ENCODE assay signal across 17 cellular contexts in the genomic region with DNA sequence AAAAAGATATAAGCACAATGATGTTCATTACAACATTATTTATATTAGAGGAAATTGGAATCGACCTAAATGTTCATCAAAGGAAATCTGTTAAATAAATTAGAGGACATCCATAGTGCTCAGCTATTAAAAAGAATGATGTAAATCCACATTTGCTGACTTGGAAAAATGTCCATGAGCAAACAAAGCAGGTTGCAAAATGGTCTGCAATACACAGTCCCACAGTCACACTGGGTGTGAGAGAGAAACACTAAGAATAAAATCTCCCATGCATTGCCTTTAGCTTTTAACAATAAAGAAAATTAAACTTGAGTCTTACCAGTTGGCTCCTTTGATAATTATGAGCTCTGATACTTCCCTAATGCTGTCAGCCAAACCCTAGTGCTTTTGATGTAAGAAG.
DNase-seq lines count a peak whose midpoint lies in the region; FAIRE-seq and TF ChIP-seq lines count a peak whose summit lies in the region.
"Had no signal": no experiment of that assay in that cellular context is flagged by ENCODE, and none has a peak within 500 bp of the region (broad histone marks: within the 10 kb centered on the region; RNA-seq: fewer than 3 reads in every experiment).

No MANE protein-coding gene starts in this region.

- H3K36me3 ChIP-seq in small intestine (ENCODE audit: control insufficient read depth in 2 of 2, insufficient read depth in 2 of 2, low read length in 2 of 2) = no peaks in the 10 kb centered on the region

- 56 to 63% (median 57%) methylated on average over 1 of the region's 1 CpG for WGBS in small intestine, 3 donors

- no peak overlapping the region for H3K27ac Mint-ChIP-seq in activated naive CD8-positive, alpha-beta T cell treated with anti-CD3 and anti-CD28 coated beads for 36 hours
- H3K27ac Mint-ChIP-seq: CD4-positive, alpha-beta memory T cell had no signal

- peak overlapping the region; percentile 54; the same call in 1 of the 2 replicates for H3K27ac ChIP-seq in VCaP
- no peak overlapping the region for H3K27ac ChIP-seq in small intestine (ENCODE audit: low read depth in 1 of 2, low read length in 1 of 2)
- H3K27ac ChIP-seq: GM23248 had no signal

- no peaks in the 10 kb centered on the region for H3K36me3 Mint-ChIP-seq in activated naive CD8-positive, alpha-beta T cell treated with anti-CD3 and anti-CD28 coated beads for 36 hours
- H3K36me3 Mint-ChIP-seq: CD4-positive, alpha-beta memory T cell had no signal

- H3K4me3 Mint-ChIP-seq in activated naive CD8-positive, alpha-beta T cell treated with anti-CD3 and anti-CD28 coated beads for 36 hours = no peak overlapping the region
- H3K4me3 Mint-ChIP-seq: CD4-positive, alpha-beta memory T cell had no signal

- no peaks in the 10 kb centered on the region for H3K27me3 ChIP-seq in small intestine (ENCODE audit: control insufficient read depth in 2 of 2, insufficient read depth in 2 of 2, low read length in 2 of 2)

- H3K27me3 Mint-ChIP-seq in activated naive CD8-positive, alpha-beta T cell treated with anti-CD3 and anti-CD28 coated beads for 36 hours = peaks cover 5% of the 10 kb centered on the region
- H3K27me3 Mint-ChIP-seq: CD4-positive, alpha-beta memory T cell had no signal

- H3K4me1 ChIP-seq in small intestine (ENCODE audit: control insufficient read depth in 2 of 2, insufficient read depth in 1 of 2, low read depth in 1 of 2, low read length in 1 of 2) = no peaks in the 10 kb centered on the region

- H3K9me3 ChIP-seq in small intestine (ENCODE audit: control insufficient read depth, low read depth) = no peaks in the 10 kb centered on the region

- no peaks in the 10 kb centered on the region for H3K4me1 Mint-ChIP-seq in activated naive CD8-positive, alpha-beta T cell treated with anti-CD3 and anti-CD28 coated beads for 36 hours
- H3K4me1 Mint-ChIP-seq: CD4-positive, alpha-beta memory T cell had no signal

- peak; percentile 30 for FAIRE-seq in small intestine (lab: Jason Lieb, UNC)
- FAIRE-seq: G401.6, GM12892, H1 had no signal

- TF ChIP-seq CTCF in VCaP (conservative IDR thresholded peaks at IDR 0.05) = no peak

- peak; percentile 31 for DNase-seq in NCI-H748 (lab: John Stamatoyannopoulos, UW; ENCODE audit: unreplicated experiment)
- no peak for DNase-seq in NCI-H748 treated with DMSO at 0.1 percent for 48 hours (lab: John Stamatoyannopoulos, UW)
- DNase-seq in small intestine = no peak
- no peak for DNase-seq in activated naive CD8-positive, alpha-beta T cell treated with anti-CD3 and anti-CD28 coated beads for 36 hours
- no peak for DNase-seq in SKM-1 treated with dmso at 0.1 percent for 144 hours (lab: John Stamatoyannopoulos, UW; ENCODE audit: unreplicated experiment)
- DNase-seq: C1 segment of cervical spinal cord; Calu3; CD4-positive, alpha-beta memory T cell; DMS153; DND-41; GM23248; H7; HCEC 1CT had no signal

- H3K9me3 Mint-ChIP-seq in activated naive CD8-positive, alpha-beta T cell treated with anti-CD3 and anti-CD28 coated beads for 36 hours = no peaks in the 10 kb centered on the region

- H3K4me3 ChIP-seq in small intestine (ENCODE audit: low read depth in 1 of 2, low read length in 2 of 2) = no peak overlapping the region
- H3K4me3 ChIP-seq: GM23248 had no signal
